13 cellular contexts compared by ENCODE assay signal in genomic region chr10:30781571-30782542, GRCh38.
DNase-seq lines count a peak whose midpoint lies in the region; ATAC-seq and TF ChIP-seq lines count a peak whose summit lies in the region.
"Had no signal": no experiment of that assay in that cellular context is flagged by ENCODE, and none has a peak within 500 bp of the region (broad histone marks: within the 10 kb centered on the region; RNA-seq: fewer than 3 reads in every experiment).

No MANE protein-coding gene starts in this region.

- no peak overlapping the region for H3K27ac Mint-ChIP-seq in GM23338
- H3K27ac Mint-ChIP-seq: activated B cell treated with CpG ODN at 0.5 μM for 24 hours had no signal

- H3K36me3 ChIP-seq in GM23338 (ENCODE audit: insufficient read depth): no peaks in the 10 kb centered on the region; the same call in 1 of the 2 replicates

- H3K4me1 Mint-ChIP-seq in GM23338: peaks cover 9% of the 10 kb centered on the region

- no peaks in the 10 kb centered on the region; the same call in 2 of the 3 replicates for H3K9me3 Mint-ChIP-seq in GM23338
- H3K9me3 Mint-ChIP-seq: activated B cell treated with CpG ODN at 0.5 μM for 24 hours had no signal

- H3F3A ChIP-seq in GM23338 (replicated peaks; ENCODE audit: low read depth): peaks cover 3% of the 10 kb centered on the region; the same call in 1 of the 2 replicates

- peaks cover 7% of the 10 kb centered on the region for H3K4me1 ChIP-seq in GM23338 (ENCODE audit: insufficient read depth)

- H3K4me3 Mint-ChIP-seq in GM23338: no peak overlapping the region
- H3K4me3 Mint-ChIP-seq: activated B cell treated with CpG ODN at 0.5 μM for 24 hours had no signal

- TF ChIP-seq CTCF in GM23338 (conservative IDR thresholded peaks at IDR 0.05; ENCODE audit: low read depth in 2 of 2): no peak
- TF ChIP-seq CTCF in fibroblast of villous mesenchyme (IDR thresholded peaks at IDR 0.05; ENCODE audit: insufficient read depth, low read depth, low read length): no peak

- H3K9me2 ChIP-seq in GM23338 (ENCODE audit: insufficient read depth): no peaks in the 10 kb centered on the region

- ATAC-seq in GM23338 (no peak), HG02840 (IDR thresholded peaks at IDR 0.05; ENCODE audit: low FRiP score, unreplicated experiment) (no peak), GM19023 (IDR thresholded peaks at IDR 0.05; ENCODE audit: unreplicated experiment) (no peak), GM19463 (IDR thresholded peaks at IDR 0.05; ENCODE audit: unreplicated experiment) (no peak)
- ATAC-seq: mucosa of descending colon had no signal

- no peak overlapping the region for H3K4me2 ChIP-seq in GM23338

- H3K36me3 Mint-ChIP-seq in GM23338 (ENCODE audit: low read depth): no peaks in the 10 kb centered on the region; the same call in 1 of the 3 replicates

- no peaks in the 10 kb centered on the region for H3K79me2 ChIP-seq in GM23338 (replicated peaks; ENCODE audit: insufficient read depth)

- DNase-seq in GM23338 (ENCODE audit: low spot score) (peak; percentile 42), SK-N-DZ (ENCODE audit: low spot score) (peak; percentile 18), fibroblast of villous mesenchyme (ENCODE audit: low read depth) (peak; percentile 70), putamen (ENCODE audit: low spot score) (peak; percentile 96), NCI-H446 treated with DMSO at 0.1 percent for 48 hours (lab: John Stamatoyannopoulos, UW) (no peak)
- DNase-seq: activated B cell treated with CpG ODN at 0.5 μM for 24 hours, activated gamma-delta T cell, DMS53, mucosa of descending colon, SHP77 treated with DMSO at 0.1 percent for 48 hours had no signal

- H3K27me3 Mint-ChIP-seq in GM23338 (ENCODE audit: insufficient read depth, low read depth, poor library complexity): peaks cover 11% of the 10 kb centered on the region

- H2AFZ ChIP-seq in GM23338: 0 out of 2 replicates have a peak overlapping the region, but pooled peaks have one; percentile 56

- no peak overlapping the region for H3K4me3 ChIP-seq in GM23338
- H3K4me3 ChIP-seq in fibroblast of villous mesenchyme (ENCODE audit: low read depth, low read length): no peak overlapping the region
- H3K4me3 ChIP-seq: mucosa of descending colon had no signal

- H3K27me3 ChIP-seq in GM23338 (ENCODE audit: insufficient read depth): peaks cover 12% of the 10 kb centered on the region

- H3K27ac ChIP-seq in GM23338 (ENCODE audit: low read depth): no peak overlapping the region

- H4K20me1 ChIP-seq in GM23338 (replicated peaks; ENCODE audit: insufficient read depth): no peaks in the 10 kb centered on the region

TF ChIP-seq in GM23338, 12 proteins besides CTCF, POLR2A, EP300 and RAD21 (continues in another document):
- TF ChIP-seq ZNF462 (CRISPR knock-in tag; IDR thresholded peaks at IDR 0.05) (no peak), STAT1 (IDR thresholded peaks at IDR 0.05; ENCODE audit: unreplicated experiment) (no peak), JUNB (IDR thresholded peaks at IDR 0.05; ENCODE audit: unreplicated experiment) (no peak), CREB1 (CRISPR knock-in tag; IDR thresholded peaks at IDR 0.05; ENCODE audit: low read depth) (no peak), ZNF331 (CRISPR knock-in tag; IDR thresholded peaks at IDR 0.05; ENCODE audit: low read depth) (no peak), NANOG (IDR thresholded peaks at IDR 0.05; ENCODE audit: borderline replicate concordance) (no peak), POLR2AphosphoS5 (IDR thresholded peaks at IDR 0.05; ENCODE audit: low read depth) (no peak), EZH2phosphoT487 (IDR thresholded peaks at IDR 0.05; ENCODE audit: unreplicated experiment) (no peak), REST (IDR thresholded peaks at IDR 0.05; ENCODE audit: unreplicated experiment) (no peak), ETS1 (IDR thresholded peaks at IDR 0.05) (no peak)
